Comparison of ENCODE assay signal across 2 cellular contexts in genomic region chr1:90434460-90434859, GRCh38.
TF ChIP-seq lines count a peak whose summit lies in the region.

No MANE protein-coding gene starts in this region.

TF ChIP-seq in HepG2, 621 proteins besides CTCF, POLR2A, EP300 and RAD21:
- TF ChIP-seq ZNF17 (CRISPR knock-in tag; IDR thresholded peaks at IDR 0.05) (no peak), ZNF333 (CRISPR knock-in tag; IDR thresholded peaks at IDR 0.05; ENCODE audit: borderline replicate concordance) (no peak), ZFP36L2 (CRISPR knock-in tag; IDR thresholded peaks at IDR 0.05) (no peak), NCOA1 (CRISPR knock-in tag; IDR thresholded peaks at IDR 0.05) (no peak), HNRNPUL1 (IDR thresholded peaks at IDR 0.05; ENCODE audit: low read depth, low read length) (no peak), SMC3 (IDR thresholded peaks at IDR 0.05; ENCODE audit: low read length) (no peak), PAX8 (CRISPR knock-in tag; IDR thresholded peaks at IDR 0.05; ENCODE audit: borderline replicate concordance) (no peak), SAP130 (CRISPR knock-in tag; IDR thresholded peaks at IDR 0.05; ENCODE audit: low read depth) (no peak), CHD2 (IDR thresholded peaks at IDR 0.05; ENCODE audit: low read depth, low read length) (no peak), ZNF335 (CRISPR knock-in tag; IDR thresholded peaks at IDR 0.05) (no peak), BCL6 (CRISPR knock-in tag; IDR thresholded peaks at IDR 0.05) (no peak), FOXM1 (CRISPR knock-in tag; IDR thresholded peaks at IDR 0.05) (no peak), HNRNPL (IDR thresholded peaks at IDR 0.05; ENCODE audit: low read depth, low read length) (no peak), ZNF703 (CRISPR knock-in tag; IDR thresholded peaks at IDR 0.05; ENCODE audit: borderline replicate concordance) (no peak), NAIF1 (CRISPR knock-in tag; IDR thresholded peaks at IDR 0.05; ENCODE audit: borderline replicate concordance) (no peak), ZNF512 (CRISPR knock-in tag; IDR thresholded peaks at IDR 0.05) (no peak), ZNF574 (CRISPR knock-in tag; IDR thresholded peaks at IDR 0.05) (no peak)
- TF ChIP-seq, protein P1, sequence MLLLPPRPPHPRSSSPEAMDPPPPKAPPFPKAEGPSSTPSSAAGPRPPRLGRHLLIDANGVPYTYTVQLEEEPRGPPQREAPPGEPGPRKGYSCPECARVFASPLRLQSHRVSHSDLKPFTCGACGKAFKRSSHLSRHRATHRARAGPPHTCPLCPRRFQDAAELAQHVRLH (CRISPR knock-in tag; IDR thresholded peaks at IDR 0.05; ENCODE audit: borderline replicate concordance, low read depth): no peak

TF ChIP-seq in endothelial cell of umbilical vein, 7 proteins besides CTCF, POLR2A, EP300 and RAD21:
- TF ChIP-seq POLR2AphosphoS5 (IDR thresholded peaks at IDR 0.05; ENCODE audit: insufficient read depth, low read depth, low read length): no peak
- TF ChIP-seq EZH2 (IDR thresholded peaks at IDR 0.05; ENCODE audit: borderline replicate concordance, low read depth, low read length, severe bottlenecking): no peak
- TF ChIP-seq JUN (IDR thresholded peaks at IDR 0.05; ENCODE audit: borderline replicate concordance, insufficient read depth, insufficient read length, low read depth): no peak
- TF ChIP-seq GATA2 (IDR thresholded peaks at IDR 0.05; ENCODE audit: insufficient read depth, insufficient read length, low read depth, low read length): no peak
- TF ChIP-seq FOS (IDR thresholded peaks at IDR 0.05; ENCODE audit: borderline replicate concordance, insufficient read depth, low read length): no peak
- TF ChIP-seq MYC (IDR thresholded peaks at IDR 0.05; ENCODE audit: low read depth, low read length): no peak
- no peak for TF ChIP-seq MAX (IDR thresholded peaks at IDR 0.05; ENCODE audit: insufficient read depth, insufficient read length)
